Comparison of ENCODE assay signal across 1 cellular context in genomic region chr17:50686494-50687199, GRCh38.
TF ChIP-seq lines count a peak whose summit lies in the region.

No MANE protein-coding gene starts in this region.

TF ChIP-seq in H1, 55 proteins besides CTCF, POLR2A, EP300 and RAD21:
- no peak for TF ChIP-seq SRF (IDR thresholded peaks at IDR 0.05; ENCODE audit: low read depth, low read length)
- TF ChIP-seq KDM4A (IDR thresholded peaks at IDR 0.05; ENCODE audit: low read depth, low read length, severe bottlenecking) = no peak
- TF ChIP-seq GTF2F1 (IDR thresholded peaks at IDR 0.05; ENCODE audit: borderline replicate concordance, low read depth, low read length) = no peak
- TF ChIP-seq PHF8 (conservative IDR thresholded peaks at IDR 0.05; ENCODE audit: low read depth, low read length) = no peak
- no peak for TF ChIP-seq MAX (IDR thresholded peaks at IDR 0.05)
- TF ChIP-seq BRCA1 (IDR thresholded peaks at IDR 0.05; ENCODE audit: low read depth, low read length) = no peak
- TF ChIP-seq NANOG (IDR thresholded peaks at IDR 0.05; ENCODE audit: insufficient read depth, low read depth, low read length, poor library complexity, severe bottlenecking) = no peak
- TF ChIP-seq RXRA (IDR thresholded peaks at IDR 0.05; ENCODE audit: insufficient read depth, low read depth, low read length) = no peak
- TF ChIP-seq CREB1 (IDR thresholded peaks at IDR 0.05) = no peak
- no peak for TF ChIP-seq ATF2 (IDR thresholded peaks at IDR 0.05; ENCODE audit: low read length)
- no peak for TF ChIP-seq SP4 (IDR thresholded peaks at IDR 0.05; ENCODE audit: low read length)
- no peak for TF ChIP-seq RNF2 (IDR thresholded peaks at IDR 0.05; ENCODE audit: borderline replicate concordance, low read depth, low read length, missing control alignments, poor library complexity, severe bottlenecking)
- no peak for TF ChIP-seq NRF1 (IDR thresholded peaks at IDR 0.05; ENCODE audit: low read depth, low read length)
- no peak for TF ChIP-seq TAF1 (IDR thresholded peaks at IDR 0.05; ENCODE audit: low read depth, low read length)
- no peak for TF ChIP-seq HDAC6 (IDR thresholded peaks at IDR 0.05; ENCODE audit: low read depth, low read length)
